Comparison of ENCODE assay signal across 19 cellular contexts in genomic region chr13:94333131-94333820, GRCh38.
A peak's percentile ranks its signal among the peaks of the same experiment; 100 is the strongest.
DNase-seq lines count a peak whose midpoint lies in the region; ATAC-seq and TF ChIP-seq lines count a peak whose summit lies in the region.
"Had no signal": no experiment of that assay in that cellular context is flagged by ENCODE, and none has a peak within 500 bp of the region (broad histone marks: within the 10 kb centered on the region; RNA-seq: fewer than 3 reads in every experiment).

No MANE protein-coding gene starts in this region.

- H4K8ac ChIP-seq in IMR-90 (ENCODE audit: low read depth in 2 of 2, low read length in 2 of 2): no peak overlapping the region

- H3K4me3 ChIP-seq in IMR-90 (ENCODE audit: insufficient read depth, low read depth, low read length): no peak overlapping the region
- H3K4me3 ChIP-seq in fibroblast of mammary gland (ENCODE audit: control insufficient read depth, low read depth, low read length): no peak overlapping the region
- H3K4me3 ChIP-seq in transverse colon: no peak overlapping the region
- no peak overlapping the region for H3K4me3 ChIP-seq in PC-9
- H3K4me3 ChIP-seq: A549 had no signal

- no peaks in the 10 kb centered on the region for H3K27me3 Mint-ChIP-seq in nephron (ENCODE audit: low read depth)

- no peak overlapping the region for H2BK5ac ChIP-seq in IMR-90 (ENCODE audit: low read depth, low read length, poor library complexity, severe bottlenecking)

- H3K23ac ChIP-seq in IMR-90 (ENCODE audit: low read depth, low read length): no peak overlapping the region

- H3K79me2 ChIP-seq in PC-9 (ENCODE audit: low read depth): no peaks in the 10 kb centered on the region

- H3K4ac ChIP-seq in IMR-90 (ENCODE audit: low read depth, low read length): peak overlapping the region; percentile 59

- no peaks in the 10 kb centered on the region for H3F3A ChIP-seq in PC-9 (ENCODE audit: insufficient read depth, low read depth)

- H3K27ac ChIP-seq in IMR-90 (ENCODE audit: insufficient read depth, low read length): no peak overlapping the region
- peak overlapping the region; percentile 28 to 54 (median 46) for H3K27ac ChIP-seq in transverse colon
- H3K27ac ChIP-seq in PC-9: no peak overlapping the region
- H3K27ac ChIP-seq: A549 had no signal

- H4K91ac ChIP-seq in IMR-90 (ENCODE audit: insufficient read depth, low read depth, low read length): no peak overlapping the region

- peak overlapping the region; percentile 5 for H3K14ac ChIP-seq in IMR-90 (replicated peaks; ENCODE audit: low read depth, low read length)

- no peaks in the 10 kb centered on the region for H3K9me3 Mint-ChIP-seq in nephron
- H3K9me3 Mint-ChIP-seq: IgD-negative memory B cell had no signal

- H3K79me1 ChIP-seq in IMR-90 (ENCODE audit: low read depth in 1 of 2, low read length in 2 of 2): no peaks in the 10 kb centered on the region

- peak overlapping the region; percentile 75 to 85 (median 82) for H3K27ac Mint-ChIP-seq in nephron
- H3K27ac Mint-ChIP-seq: IgD-negative memory B cell had no signal

- dilution Hi-C loops in IMR-90 (cut with HindIII; ENCODE audit: low sequenced_read_pairs, unreplicated experiment): no loop called here

- H3K4me1 Mint-ChIP-seq in nephron: peaks cover 56% of the 10 kb centered on the region

- POLR2A ChIA-PET in IMR-90 (lab: Charles Lee; ENCODE audit: unreplicated experiment) (no interaction called here), PC-9 (lab: Charles Lee; ENCODE audit: unreplicated experiment) (no interaction called here)

- WGBS in IMR-90 (ENCODE audit: extremely low coverage in 2 of 2, insufficient read length in 1 of 2), 2 experiments: 86% methylated on average over 1 of the region's 4 CpGs; no CpG with 5 or more reads in 1 of the 2 experiments
- WGBS in transverse colon (ENCODE audit: low coverage in 1 of 2), 2 donors: 69 to 78% methylated on average over 3 to 4 of the region's 4 CpGs

- BruUV-seq in IMR-90 (replicated peaks; lab: Mats Ljungman, UMichigan) (no TSS peak), PC-9 (replicated peaks; lab: Mats Ljungman, UMichigan) (no TSS peak)

- H3K9me3 ChIP-seq in IMR-90 (ENCODE audit: control insufficient read depth, insufficient read depth, low read length): no peaks in the 10 kb centered on the region
- no peaks in the 10 kb centered on the region for H3K9me3 ChIP-seq in transverse colon
- H3K9me3 ChIP-seq in PC-9 (ENCODE audit: insufficient read depth, low read depth): no peaks in the 10 kb centered on the region; the same call in 1 of the 2 replicates
- H3K9me3 ChIP-seq: A549, BE2C had no signal

- TF ChIP-seq POLR2A in IMR-90 (IDR thresholded peaks at IDR 0.05; ENCODE audit: low read depth, low read length): no peak
- TF ChIP-seq POLR2A in transverse colon (IDR thresholded peaks at IDR 0.05): no peak

- H3K9me1 ChIP-seq in IMR-90 (ENCODE audit: insufficient read depth, low read length): peaks cover 6% of the 10 kb centered on the region

- no peak for TF ChIP-seq EP300 in transverse colon (IDR thresholded peaks at IDR 0.05; ENCODE audit: low read depth)

- peak overlapping the region; percentile 14; the same call in 1 of the 2 replicates for H4K5ac ChIP-seq in IMR-90 (ENCODE audit: low read depth, low read length)

- in situ Hi-C loops in IMR-90 (cut with MboI; ENCODE audit: low sequenced_read_pairs) (loop anchor here (25.0 kb wide), 1 partner anchor 1096 kb away; the partner anchor contains the start of gene GPC6), transverse colon (cut with MboI; ENCODE audit: low pct_ligation_motif_present in 1 of 4, low pct_unique_long_range_greater_than_20kb in 1 of 4, low sequenced_read_pairs in 3 of 4) (no loop called here)

- no peak overlapping the region for H2AFZ ChIP-seq in IMR-90 (replicated peaks; ENCODE audit: low read length, poor library complexity)
- H2AFZ ChIP-seq in PC-9: no peak overlapping the region

- H4K20me1 ChIP-seq in IMR-90 (ENCODE audit: insufficient read depth, low read length) (no peaks in the 10 kb centered on the region), PC-9 (ENCODE audit: insufficient read depth) (no peaks in the 10 kb centered on the region)

- DNase-seq in IMR-90 (peak; percentile 43), fibroblast of mammary gland (ENCODE audit: low read depth) (peak; percentile 48), transverse colon (no peak), PC-9 (no peak)
- DNase-seq: BE2C, EL, GF-D8, MV-4-11, NCI-H1105 treated with DMSO at 0.1 percent for 48 hours, NCI-H2081 treated with DMSO at 0.1 percent for 48 hours, NCI-H2171 treated with DMSO at 0.1 percent for 48 hours, NCI-H524 treated with DMSO at 0.1 percent for 48 hours, Right ventricle myocardium superior had no signal

- no peak overlapping the region for H3K9ac ChIP-seq in IMR-90 (ENCODE audit: low read depth, low read length)

- ATAC-seq in IMR-90 (ENCODE audit: low read depth): 0 out of 2 replicates have a peak, but pooled peaks have one; percentile 6
- ATAC-seq in GM18498 (IDR thresholded peaks at IDR 0.05; ENCODE audit: unreplicated experiment): no peak
- no peak for ATAC-seq in GM21576 (IDR thresholded peaks at IDR 0.05; ENCODE audit: unreplicated experiment)
- ATAC-seq: A549, HCT116 had no signal

- no peak for TF ChIP-seq RAD21 in IMR-90 (IDR thresholded peaks at IDR 0.05; ENCODE audit: low read length)

- H3K27me3 ChIP-seq in IMR-90 (ENCODE audit: control insufficient read depth, insufficient read depth, low read length) (no peaks in the 10 kb centered on the region), transverse colon (no peaks in the 10 kb centered on the region), PC-9 (ENCODE audit: insufficient read depth, low read depth) (no peaks in the 10 kb centered on the region)
- H3K27me3 ChIP-seq: BE2C had no signal

- no peak overlapping the region for H2AK9ac ChIP-seq in IMR-90 (replicated peaks; ENCODE audit: low read depth, low read length, poor library complexity)

- CTCF ChIA-PET in IMR-90 (lab: Yijun Ruan, JAX): no interaction called here
- CTCF ChIA-PET in PC-9 (lab: Charles Lee): no interaction called here

- no peak for TF ChIP-seq CTCF in IMR-90 (conservative IDR thresholded peaks at IDR 0.05; ENCODE audit: low read depth, low read length)
- no peak for TF ChIP-seq CTCF in fibroblast of mammary gland (conservative IDR thresholded peaks at IDR 0.05; ENCODE audit: control insufficient read depth, insufficient read depth, low read depth, low read length)
- TF ChIP-seq CTCF in nephron (IDR thresholded peaks at IDR 0.05; ENCODE audit: unreplicated experiment in 3 of 3): no peak
- no peak for TF ChIP-seq CTCF in transverse colon (IDR thresholded peaks at IDR 0.05)
- no peak for TF ChIP-seq CTCF in PC-9 (conservative IDR thresholded peaks at IDR 0.05)

- no peak overlapping the region for H2BK15ac ChIP-seq in IMR-90 (ENCODE audit: low read depth, low read length)

- intact Hi-C loops in IMR-90 (cut with micrococcal nuclease): loop anchor here (10.0 kb wide), 1 partner anchor 128 kb away; no protein-coding TSS in a partner anchor
- intact Hi-C loops in transverse colon (cut with DNase I; ENCODE audit: low total_unique reads): no loop called here
- intact Hi-C loops in PC-9 (cut with micrococcal nuclease; ENCODE audit: unreplicated experiment): no loop called here

- no peaks in the 10 kb centered on the region for H3K36me3 ChIP-seq in IMR-90 (ENCODE audit: control insufficient read depth, insufficient read depth, low read length)
- no peaks in the 10 kb centered on the region for H3K36me3 ChIP-seq in transverse colon
- no peaks in the 10 kb centered on the region for H3K36me3 ChIP-seq in PC-9 (ENCODE audit: low read depth)
- H3K36me3 ChIP-seq: BE2C had no signal

- peak overlapping the region; percentile 30; the same call in 1 of the 2 replicates for H2BK120ac ChIP-seq in IMR-90 (ENCODE audit: low read depth, low read length)

- no peak overlapping the region; the same call in 1 of the 2 replicates for H2AK5ac ChIP-seq in IMR-90 (ENCODE audit: low read depth, low read length)

- peak overlapping the region; percentile 63; the same call in 1 of the 2 replicates for H3K18ac ChIP-seq in IMR-90 (ENCODE audit: low read depth, low read length)

- peak overlapping the region; percentile 32; the same call in 1 of the 2 replicates for H2BK20ac ChIP-seq in IMR-90 (ENCODE audit: low read depth, low read length)

- no peak overlapping the region for H3K4me3 Mint-ChIP-seq in nephron
- H3K4me3 Mint-ChIP-seq: IgD-negative memory B cell had no signal

- H3K4me1 ChIP-seq in IMR-90 (ENCODE audit: control insufficient read depth, insufficient read depth, low read length): peaks cover 22% of the 10 kb centered on the region
- H3K4me1 ChIP-seq in transverse colon: peaks cover 0 to 42% (median 7%) of the 10 kb centered on the region in 4 donors
- peaks cover 10% of the 10 kb centered on the region for H3K4me1 ChIP-seq in PC-9 (replicated peaks; ENCODE audit: insufficient read depth)

- peaks cover 6% of the 10 kb centered on the region for H3K36me3 Mint-ChIP-seq in nephron (ENCODE audit: low read depth)
- H3K36me3 Mint-ChIP-seq: IgD-negative memory B cell had no signal

- H3K9me2 ChIP-seq in PC-9 (ENCODE audit: insufficient read depth): no peaks in the 10 kb centered on the region

- no peak overlapping the region for H3K56ac ChIP-seq in IMR-90 (ENCODE audit: extremely low read depth, insufficient read depth, low read length)

- peak overlapping the region; percentile 59; the same call in 1 of the 2 replicates for H3K4me2 ChIP-seq in IMR-90 (ENCODE audit: low read depth, low read length)
- H3K4me2 ChIP-seq in PC-9: no peak overlapping the region
- H3K4me2 ChIP-seq: A549 had no signal

TF ChIP-seq in IMR-90, 13 proteins besides CTCF, POLR2A, EP300 and RAD21:
- no peak for TF ChIP-seq NFE2L2 (IDR thresholded peaks at IDR 0.05; ENCODE audit: low read depth, low read length)
- no peak for TF ChIP-seq MAFK (IDR thresholded peaks at IDR 0.05; ENCODE audit: low read depth, low read length)
- no peak for TF ChIP-seq ELK1 (IDR thresholded peaks at IDR 0.05; ENCODE audit: borderline replicate concordance, low read depth, low read length)
- no peak for TF ChIP-seq SMC3 (IDR thresholded peaks at IDR 0.05; ENCODE audit: low read depth, low read length)
- TF ChIP-seq CHD1 (IDR thresholded peaks at IDR 0.05; ENCODE audit: low read depth, low read length): no peak
- no peak for TF ChIP-seq BHLHE40 (IDR thresholded peaks at IDR 0.05; ENCODE audit: low read depth, low read length)
- TF ChIP-seq FOS (IDR thresholded peaks at IDR 0.05; ENCODE audit: low read depth, low read length): no peak
- TF ChIP-seq MAZ (IDR thresholded peaks at IDR 0.05; ENCODE audit: borderline replicate concordance, low read depth, low read length): no peak
- TF ChIP-seq CEBPB (IDR thresholded peaks at IDR 0.05; ENCODE audit: low read depth, low read length): peak; percentile 57

Comparison
In these comparisons a context has a peak if more than half of its experiments do, and no peak if none do; other contexts are left out.
1. DNase-seq: peak in IMR-90 (single experiment) and fibroblast of mammary gland (single experiment); none in transverse colon (single experiment) and PC-9 (0 of 2).
2. H3K27ac ChIP-seq: peak in transverse colon (4 of 4); none in IMR-90 (single experiment) and PC-9 (single experiment).